ENCODE assay signal across 2 cellular contexts in genomic region chr4:3468804-3469203, GRCh38.
TF ChIP-seq lines count a peak whose summit lies in the region.

No MANE protein-coding gene starts in this region.

TF ChIP-seq in HepG2, 621 proteins besides CTCF, POLR2A, EP300 and RAD21:
- TF ChIP-seq, protein P1, sequence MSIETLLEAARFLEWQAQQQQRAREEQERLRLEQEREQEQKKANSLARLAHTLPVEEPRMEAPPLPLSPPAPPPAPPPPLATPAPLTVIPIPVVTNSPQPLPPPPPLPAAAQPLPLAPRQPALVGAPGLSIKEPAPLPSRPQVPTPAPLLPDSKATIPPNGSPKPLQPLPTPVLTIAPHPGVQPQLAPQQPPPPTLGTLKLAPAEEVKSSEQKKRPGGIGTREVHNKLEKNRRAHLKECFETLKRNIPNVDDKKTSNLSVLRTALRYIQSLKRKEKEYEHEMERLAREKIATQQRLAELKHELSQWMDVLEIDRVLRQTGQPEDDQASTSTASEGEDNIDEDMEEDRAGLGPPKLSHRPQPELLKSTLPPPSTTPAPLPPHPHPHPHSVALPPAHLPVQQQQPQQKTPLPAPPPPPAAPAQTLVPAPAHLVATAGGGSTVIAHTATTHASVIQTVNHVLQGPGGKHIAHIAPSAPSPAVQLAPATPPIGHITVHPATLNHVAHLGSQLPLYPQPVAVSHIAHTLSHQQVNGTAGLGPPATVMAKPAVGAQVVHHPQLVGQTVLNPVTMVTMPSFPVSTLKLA (IDR thresholded peaks at IDR 0.05) = peak; percentile 34; the same call in 1 of the 2 replicates
- TF ChIP-seq, protein P2, sequence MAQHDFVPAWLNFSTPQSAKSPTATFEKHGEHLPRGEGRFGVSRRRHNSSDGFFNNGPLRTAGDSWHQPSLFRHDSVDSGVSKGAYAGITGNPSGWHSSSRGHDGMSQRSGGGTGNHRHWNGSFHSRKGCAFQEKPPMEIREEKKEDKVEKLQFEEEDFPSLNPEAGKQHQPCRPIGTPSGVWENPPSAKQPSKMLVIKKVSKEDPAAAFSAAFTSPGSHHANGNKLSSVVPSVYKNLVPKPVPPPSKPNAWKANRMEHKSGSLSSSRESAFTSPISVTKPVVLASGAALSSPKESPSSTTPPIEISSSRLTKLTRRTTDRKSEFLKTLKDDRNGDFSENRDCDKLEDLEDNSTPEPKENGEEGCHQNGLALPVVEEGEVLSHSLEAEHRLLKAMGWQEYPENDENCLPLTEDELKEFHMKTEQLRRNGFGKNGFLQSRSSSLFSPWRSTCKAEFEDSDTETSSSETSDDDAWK (CRISPR knock-in tag; IDR thresholded peaks at IDR 0.05) = no peak
- TF ChIP-seq NBN (conservative IDR thresholded peaks at IDR 0.05) (0 out of 2 replicates have a peak, but pooled peaks have one; percentile 21), NR2C2 (CRISPR knock-in tag; IDR thresholded peaks at IDR 0.05; ENCODE audit: borderline replicate concordance) (no peak), ATF7 (IDR thresholded peaks at IDR 0.05) (0 out of 2 replicates have a peak, but pooled peaks have one; percentile 0), ATF7 (CRISPR knock-in tag; IDR thresholded peaks at IDR 0.05) (no peak)

TF ChIP-seq in K562, 482 proteins besides CTCF, POLR2A, EP300 and RAD21:
- TF ChIP-seq ARHGAP35 (IDR thresholded peaks at IDR 0.05; ENCODE audit: partially characterized antibody) = peak; percentile 22
- no peak for TF ChIP-seq FOSL1 (tag; conservative IDR thresholded peaks at IDR 0.05)
TF ChIP-seq in K562: peak in this region for 1.
